Comparison of ENCODE assay signal across 16 cellular contexts in genomic region chr7:47008461-47008860, GRCh38.
A peak's percentile ranks its signal among the peaks of the same experiment; 100 is the strongest.
DNase-seq lines count a peak whose midpoint lies in the region; ATAC-seq and TF ChIP-seq lines count a peak whose summit lies in the region.
"Had no signal": no experiment of that assay in that cellular context is flagged by ENCODE, and none has a peak within 500 bp of the region (broad histone marks: within the 10 kb centered on the region; RNA-seq: fewer than 3 reads in every experiment).

No MANE protein-coding gene starts in this region.

- H2AK9ac ChIP-seq in IMR-90 (replicated peaks; ENCODE audit: low read depth, low read length, poor library complexity): no peak overlapping the region

- H3K4me2 ChIP-seq in IMR-90 (ENCODE audit: low read depth, low read length) (no peak overlapping the region), neural progenitor cell (no peak overlapping the region)
- H3K4me2 ChIP-seq: A549, GM23338 had no signal

- POLR2A ChIA-PET in IMR-90 (lab: Charles Lee; ENCODE audit: unreplicated experiment): no interaction called here

- no peaks in the 10 kb centered on the region for H3K27me3 ChIP-seq in IMR-90 (ENCODE audit: control insufficient read depth, insufficient read depth, low read length)
- no peaks in the 10 kb centered on the region for H3K27me3 ChIP-seq in brain microvascular endothelial cell (replicated peaks)
- no peaks in the 10 kb centered on the region for H3K27me3 ChIP-seq in neural progenitor cell

- H2AFZ ChIP-seq in IMR-90 (replicated peaks; ENCODE audit: low read length, poor library complexity) (no peak overlapping the region), neural progenitor cell (replicated peaks) (no peak overlapping the region)
- H2AFZ ChIP-seq: GM23338 had no signal

- peaks cover 3% of the 10 kb centered on the region for H3K4me1 Mint-ChIP-seq in neural progenitor cell
- H3K4me1 Mint-ChIP-seq: GM23338 had no signal

- no peaks in the 10 kb centered on the region for H3K9me3 Mint-ChIP-seq in neural progenitor cell
- H3K9me3 Mint-ChIP-seq: GM23338 had no signal

- no peak overlapping the region for H4K91ac ChIP-seq in IMR-90 (ENCODE audit: insufficient read depth, low read depth, low read length)

- in situ Hi-C loops in IMR-90 (cut with MboI; ENCODE audit: low sequenced_read_pairs) (no loop called here), brain microvascular endothelial cell (cut with HindIII; ENCODE audit: low pct_ligation_motif_present, low sequenced_read_pairs) (no loop called here)

- H3K9ac ChIP-seq in IMR-90 (ENCODE audit: low read depth, low read length): no peak overlapping the region
- H3K9ac ChIP-seq in neural progenitor cell: no peak overlapping the region

- no peak overlapping the region for H3K27ac ChIP-seq in IMR-90 (ENCODE audit: insufficient read depth, low read length)
- no peak overlapping the region for H3K27ac ChIP-seq in brain microvascular endothelial cell
- no peak overlapping the region for H3K27ac ChIP-seq in neural progenitor cell
- H3K27ac ChIP-seq: A549 had no signal

- no peaks in the 10 kb centered on the region for H3K36me3 ChIP-seq in IMR-90 (ENCODE audit: control insufficient read depth, insufficient read depth, low read length)
- H3K36me3 ChIP-seq in brain microvascular endothelial cell (replicated peaks): no peaks in the 10 kb centered on the region
- no peaks in the 10 kb centered on the region for H3K36me3 ChIP-seq in neural progenitor cell

- no peak for TF ChIP-seq POLR2A in IMR-90 (IDR thresholded peaks at IDR 0.05; ENCODE audit: low read depth, low read length)

- no peak overlapping the region for H4K8ac ChIP-seq in IMR-90 (ENCODE audit: low read depth in 2 of 2, low read length in 2 of 2)

- H3K27ac Mint-ChIP-seq in neural progenitor cell: no peak overlapping the region
- H3K27ac Mint-ChIP-seq: GM23338 had no signal

- H3K27me3 Mint-ChIP-seq in neural progenitor cell (ENCODE audit: insufficient read depth, low read depth): peaks cover under 1% of the 10 kb centered on the region

- no peak overlapping the region for H3K14ac ChIP-seq in IMR-90 (replicated peaks; ENCODE audit: low read depth, low read length)

- no peak overlapping the region for H2BK5ac ChIP-seq in IMR-90 (ENCODE audit: low read depth, low read length, poor library complexity, severe bottlenecking)

- no peak overlapping the region for H3K4me3 ChIP-seq in IMR-90 (ENCODE audit: insufficient read depth, low read depth, low read length)
- H3K4me3 ChIP-seq in brain microvascular endothelial cell (ENCODE audit: low read depth, low read length): no peak overlapping the region
- no peak overlapping the region for H3K4me3 ChIP-seq in neural progenitor cell
- H3K4me3 ChIP-seq: A549, GM23338 had no signal

- H2AK5ac ChIP-seq in IMR-90 (ENCODE audit: low read depth, low read length): no peak overlapping the region

- no peak overlapping the region for H4K5ac ChIP-seq in IMR-90 (ENCODE audit: low read depth, low read length)

- no peak for TF ChIP-seq CTCF in IMR-90 (conservative IDR thresholded peaks at IDR 0.05; ENCODE audit: low read depth, low read length)
- TF ChIP-seq CTCF in brain microvascular endothelial cell (IDR thresholded peaks at IDR 0.05; ENCODE audit: low read depth, low read length, missing control alignments): no peak
- no peak for TF ChIP-seq CTCF in neural progenitor cell (IDR thresholded peaks at IDR 0.05)

- no peak for ATAC-seq in IMR-90 (ENCODE audit: low read depth)
- ATAC-seq in left lobe of liver: no peak
- ATAC-seq: A549, GM23338, Right ventricle myocardium inferior had no signal

- H3K9me3 ChIP-seq in IMR-90 (ENCODE audit: control insufficient read depth, insufficient read depth, low read length) (no peaks in the 10 kb centered on the region), neural progenitor cell (ENCODE audit: low read depth) (no peaks in the 10 kb centered on the region)
- H3K9me3 ChIP-seq: A549, Caco-2 had no signal

- H3K18ac ChIP-seq in IMR-90 (ENCODE audit: low read depth, low read length): no peak overlapping the region

- H3K4ac ChIP-seq in IMR-90 (ENCODE audit: low read depth, low read length): no peak overlapping the region

- dilution Hi-C loops in IMR-90 (cut with HindIII; ENCODE audit: low sequenced_read_pairs, unreplicated experiment): no loop called here

- H3F3A ChIP-seq in neural progenitor cell (ENCODE audit: low read depth): peaks cover 5% of the 10 kb centered on the region

- H2BK15ac ChIP-seq in IMR-90 (ENCODE audit: low read depth, low read length): no peak overlapping the region

- DNase-seq in Daoy (ENCODE audit: low read depth) (peak; percentile 29), IMR-90 (peak; percentile 3), brain microvascular endothelial cell (peak; percentile 6), myocyte (ENCODE audit: low read depth) (peak; percentile 29), left lobe of liver (ENCODE audit: low spot score) (no peak), neural progenitor cell (ENCODE audit: low spot score) (no peak)
- no peak for DNase-seq in stimulated activated CD4-positive, alpha-beta T cell treated with anti-CD3 and anti-CD28 coated beads, Interleukin-4, amount 100 ng/mL, for 1 hour
- DNase-seq: Caco-2, DMS153, KG1, NCI-H1092, NCI-H146, NCI-H524 treated with DMSO at 0.1 percent for 48 hours had no signal

- no peak overlapping the region for H3K56ac ChIP-seq in IMR-90 (ENCODE audit: extremely low read depth, insufficient read depth, low read length)

- H3K4me1 ChIP-seq in IMR-90 (ENCODE audit: control insufficient read depth, insufficient read depth, low read length): no peaks in the 10 kb centered on the region
- peaks cover 6% of the 10 kb centered on the region for H3K4me1 ChIP-seq in neural progenitor cell
- H3K4me1 ChIP-seq: A549, Caco-2 had no signal

- H3K79me1 ChIP-seq in IMR-90 (ENCODE audit: low read depth in 1 of 2, low read length in 2 of 2): no peaks in the 10 kb centered on the region

- H3K23ac ChIP-seq in IMR-90 (ENCODE audit: low read depth, low read length): no peak overlapping the region

- no peaks in the 10 kb centered on the region for H3K36me3 Mint-ChIP-seq in neural progenitor cell

- H2BK120ac ChIP-seq in IMR-90 (ENCODE audit: low read depth, low read length): no peak overlapping the region

- no CpG with 5 or more reads among the region's 1 CpG for WGBS in IMR-90 (ENCODE audit: extremely low coverage in 2 of 2, insufficient read length in 1 of 2), 2 experiments

- CTCF ChIA-PET in IMR-90 (lab: Yijun Ruan, JAX): no interaction called here

- BruUV-seq in IMR-90 (replicated peaks; lab: Mats Ljungman, UMichigan): no TSS peak

- H4K20me1 ChIP-seq in IMR-90 (ENCODE audit: insufficient read depth, low read length): no peaks in the 10 kb centered on the region
- no peaks in the 10 kb centered on the region for H4K20me1 ChIP-seq in neural progenitor cell (ENCODE audit: low read depth)

- TF ChIP-seq RAD21 in IMR-90 (IDR thresholded peaks at IDR 0.05; ENCODE audit: low read length): no peak

- H3K9me1 ChIP-seq in IMR-90 (ENCODE audit: insufficient read depth, low read length): no peaks in the 10 kb centered on the region

- H2BK20ac ChIP-seq in IMR-90 (ENCODE audit: low read depth, low read length): no peak overlapping the region

- H3K4me3 Mint-ChIP-seq in neural progenitor cell: no peak overlapping the region
- H3K4me3 Mint-ChIP-seq: GM23338 had no signal

- intact Hi-C loops in IMR-90 (cut with micrococcal nuclease): no loop called here

- H3K79me2 ChIP-seq in neural progenitor cell (ENCODE audit: low read depth): no peaks in the 10 kb centered on the region

TF ChIP-seq in IMR-90, 13 proteins besides CTCF, POLR2A, EP300 and RAD21:
- no peak for TF ChIP-seq CHD1 (IDR thresholded peaks at IDR 0.05; ENCODE audit: low read depth, low read length)

Comparison
In these comparisons a context has a peak if more than half of its experiments do, and no peak if none do; other contexts are left out.
1. DNase-seq: peak in Daoy (single experiment), IMR-90 (single experiment), brain microvascular endothelial cell (single experiment) and myocyte (single experiment); none in left lobe of liver (single experiment), neural progenitor cell (single experiment) and stimulated activated CD4-positive, alpha-beta T cell treated with anti-CD3 and anti-CD28 coated beads, Interleukin-4, amount 100 ng/mL, for 1 hour (single experiment).